24 cellular contexts compared by ENCODE assay signal in the genomic region with DNA sequence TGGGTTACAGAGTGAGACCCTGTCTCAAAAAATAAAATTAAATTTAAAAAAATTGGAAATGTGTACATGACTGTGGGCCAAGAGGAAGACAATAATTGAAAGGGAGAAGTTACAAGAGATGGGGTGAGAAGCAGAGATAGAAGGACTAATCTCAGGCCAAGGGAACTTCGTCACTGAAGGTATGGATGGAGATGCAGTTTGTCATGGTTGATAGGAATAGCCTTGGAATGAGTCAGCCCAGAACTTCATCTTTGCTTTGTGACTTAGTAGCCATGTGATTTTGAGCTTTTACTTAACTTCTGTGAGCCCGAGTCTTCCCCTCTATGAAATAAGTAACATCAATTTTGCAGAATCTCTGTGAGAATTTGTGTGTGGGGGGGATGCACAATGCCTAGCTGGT. TPM values are rescaled to one million over a fixed set of nuclear protein-coding genes. Genes with fewer than 3 reads are reported as not detected.
DNase-seq lines count a peak whose midpoint lies in the region; ATAC-seq and TF ChIP-seq lines count a peak whose summit lies in the region.
"Had no signal": no experiment of that assay in that cellular context is flagged by ENCODE, and none has a peak within 500 bp of the region (broad histone marks: within the 10 kb centered on the region; RNA-seq: fewer than 3 reads in every experiment).

No MANE protein-coding gene starts in this region.

- no CpG with 5 or more reads among the region's 2 CpGs for WGBS in IMR-90 (ENCODE audit: extremely low coverage in 2 of 2, insufficient read length in 1 of 2), 2 experiments
- 89 to 93% methylated on average over 2 of the region's 2 CpGs for WGBS in heart right ventricle, 2 donors

- H3K27me3 ChIP-seq in IMR-90 (ENCODE audit: control insufficient read depth, insufficient read depth, low read length) (peaks cover 8% of the 10 kb centered on the region; the same call in 1 of the 2 replicates), osteoblast (ENCODE audit: insufficient read depth, low read length) (peaks cover 1% of the 10 kb centered on the region), heart right ventricle (peaks cover 0 to 10% (median 0%) of the 10 kb centered on the region in 7 donors)

- no peak overlapping the region for H3K4ac ChIP-seq in IMR-90 (ENCODE audit: low read depth, low read length)

- H3K9me3 ChIP-seq in IMR-90 (ENCODE audit: control insufficient read depth, insufficient read depth, low read length) (no peaks in the 10 kb centered on the region), osteoblast (ENCODE audit: low read depth, low read length) (no peaks in the 10 kb centered on the region), heart right ventricle (no peaks in the 10 kb centered on the region)
- H3K9me3 ChIP-seq: A549, Caco-2, HAP-1 had no signal

- no peak overlapping the region for H4K8ac ChIP-seq in IMR-90 (ENCODE audit: low read depth in 2 of 2, low read length in 2 of 2)

- TF ChIP-seq CTCF in IMR-90 (conservative IDR thresholded peaks at IDR 0.05; ENCODE audit: low read depth, low read length), result no peak
- no peak for TF ChIP-seq CTCF in osteoblast (IDR thresholded peaks at IDR 0.05; ENCODE audit: extremely low read depth, low read depth, low read length)
- TF ChIP-seq CTCF in heart right ventricle (IDR thresholded peaks at IDR 0.05), result no peak

- H3K36me3 ChIP-seq in IMR-90 (ENCODE audit: control insufficient read depth, insufficient read depth, low read length), result no peaks in the 10 kb centered on the region
- no peaks in the 10 kb centered on the region for H3K36me3 ChIP-seq in osteoblast (ENCODE audit: insufficient read depth, low read length)
- H3K36me3 ChIP-seq in heart right ventricle, result no peaks in the 10 kb centered on the region
- H3K36me3 ChIP-seq: HAP-1 had no signal

- in situ Hi-C loops in IMR-90 (cut with MboI; ENCODE audit: low sequenced_read_pairs), result no loop called here

- no peak overlapping the region for H3K56ac ChIP-seq in IMR-90 (ENCODE audit: extremely low read depth, insufficient read depth, low read length)

- H2BK15ac ChIP-seq in IMR-90 (ENCODE audit: low read depth, low read length), result no peak overlapping the region

- ATAC-seq in IMR-90 (ENCODE audit: low read depth) (no peak), SK-N-SH treated with all-trans-retinoic acid at 6 μM for 48 hours (peak; percentile 53; the same call in 2 of the 3 replicates), HG02852 (IDR thresholded peaks at IDR 0.05; ENCODE audit: unreplicated experiment) (no peak), heart right ventricle (no peak)
- ATAC-seq: CD8-positive, alpha-beta T cell; PC-3 had no signal

- H3K4me3 ChIP-seq in IMR-90 (ENCODE audit: insufficient read depth, low read depth, low read length), result no peak overlapping the region
- no peak overlapping the region for H3K4me3 ChIP-seq in osteoblast (ENCODE audit: insufficient read depth, low read length)
- H3K4me3 ChIP-seq in heart right ventricle, result no peak overlapping the region
- H3K4me3 ChIP-seq: A549, HAP-1 had no signal

- no peak overlapping the region for H3K23ac ChIP-seq in IMR-90 (ENCODE audit: low read depth, low read length)

- no peak overlapping the region for H2AK9ac ChIP-seq in IMR-90 (replicated peaks; ENCODE audit: low read depth, low read length, poor library complexity)

- H3K18ac ChIP-seq in IMR-90 (ENCODE audit: low read depth, low read length), result no peak overlapping the region

- H3K4me2 ChIP-seq in IMR-90 (ENCODE audit: low read depth, low read length) (no peak overlapping the region), osteoblast (ENCODE audit: insufficient read depth, low read length) (no peak overlapping the region)
- H3K4me2 ChIP-seq: A549 had no signal

- H2BK120ac ChIP-seq in IMR-90 (ENCODE audit: low read depth, low read length), result no peak overlapping the region

- dilution Hi-C loops in IMR-90 (cut with HindIII; ENCODE audit: low sequenced_read_pairs, unreplicated experiment), result no loop called here

- no peak overlapping the region for H3K14ac ChIP-seq in IMR-90 (replicated peaks; ENCODE audit: low read depth, low read length)

- CTCF ChIA-PET in IMR-90 (lab: Yijun Ruan, JAX), result no interaction called here

- intact Hi-C loops in IMR-90 (cut with micrococcal nuclease) (no loop called here), heart right ventricle (cut with DNase I) (no loop called here)

- H3K27ac ChIP-seq in IMR-90 (ENCODE audit: insufficient read depth, low read length) (no peak overlapping the region), osteoblast (ENCODE audit: low read depth, low read length) (no peak overlapping the region), heart right ventricle (no peak overlapping the region)
- H3K27ac ChIP-seq: A549, HL-60, RWPE1 had no signal

- no peaks in the 10 kb centered on the region for H3K79me1 ChIP-seq in IMR-90 (ENCODE audit: low read depth in 1 of 2, low read length in 2 of 2)

- POLR2A ChIA-PET in IMR-90 (lab: Charles Lee; ENCODE audit: unreplicated experiment), result no interaction called here

- H3K79me2 ChIP-seq in osteoblast (ENCODE audit: insufficient read depth, low read length), result no peaks in the 10 kb centered on the region

- no peaks in the 10 kb centered on the region for H4K20me1 ChIP-seq in IMR-90 (ENCODE audit: insufficient read depth, low read length)
- no peaks in the 10 kb centered on the region for H4K20me1 ChIP-seq in osteoblast (ENCODE audit: insufficient read depth, low read length)

- H2BK20ac ChIP-seq in IMR-90 (ENCODE audit: low read depth, low read length), result no peak overlapping the region

- DNase-seq in EL (peak; percentile 61), IMR-90 (peak; percentile 64), osteoblast (ENCODE audit: insufficient read length, low spot score, missing footprints) (peak; percentile 86), heart right ventricle (no peak)
- no peak for DNase-seq in stimulated activated naive CD4-positive, alpha-beta T cell treated with Interleukin-2 at 50 U/mL for 16 hours (lab: John Stamatoyannopoulos, UW)
- DNase-seq: C1 segment of cervical spinal cord; Caco-2; CD8-positive, alpha-beta T cell; Karpas-422; NCI-H1092 treated with DMSO at 0.1 percent for 48 hours; NCI-H1436 treated with DMSO at 0.1 percent for 48 hours; NCI-H187 treated with DMSO at 0.1 percent for 48 hours; NCI-H2107; NCI-H524; NCI-H774; NK-92 treated with Interleukin-12 subunit alpha and Interleukin-12 subunit beta, amount 100 ng/mL, for 24 hours; PC-3; SHP77 had no signal

- H3K4me1 ChIP-seq in IMR-90 (ENCODE audit: control insufficient read depth, insufficient read depth, low read length) (no peaks in the 10 kb centered on the region), osteoblast (ENCODE audit: insufficient read depth, low read length) (no peaks in the 10 kb centered on the region), heart right ventricle (peaks cover 0 to 11% (median 8%) of the 10 kb centered on the region in 9 donors)
- H3K4me1 ChIP-seq: A549 had no signal

- no peak overlapping the region for H2BK5ac ChIP-seq in IMR-90 (ENCODE audit: low read depth, low read length, poor library complexity, severe bottlenecking)

- no peaks in the 10 kb centered on the region for H3K9me1 ChIP-seq in IMR-90 (ENCODE audit: insufficient read depth, low read length)

- no peak overlapping the region for H2AFZ ChIP-seq in IMR-90 (replicated peaks; ENCODE audit: low read length, poor library complexity)
- no peak overlapping the region for H2AFZ ChIP-seq in osteoblast (ENCODE audit: low read length)

- H4K5ac ChIP-seq in IMR-90 (ENCODE audit: low read depth, low read length), result no peak overlapping the region

- H3K9ac ChIP-seq in IMR-90 (ENCODE audit: low read depth, low read length), result no peak overlapping the region

- TF ChIP-seq POLR2A in IMR-90 (IDR thresholded peaks at IDR 0.05; ENCODE audit: low read depth, low read length), result no peak

- TF ChIP-seq RAD21 in IMR-90 (IDR thresholded peaks at IDR 0.05; ENCODE audit: low read length), result no peak

- no peak overlapping the region for H2AK5ac ChIP-seq in IMR-90 (ENCODE audit: low read depth, low read length)

- no TSS peak for BruUV-seq in IMR-90 (replicated peaks; lab: Mats Ljungman, UMichigan)

- H4K91ac ChIP-seq in IMR-90 (ENCODE audit: insufficient read depth, low read depth, low read length), result no peak overlapping the region

TF ChIP-seq in IMR-90, 13 proteins besides CTCF, POLR2A, EP300 and RAD21 (continues in another document):
- TF ChIP-seq CHD1 (IDR thresholded peaks at IDR 0.05; ENCODE audit: low read depth, low read length), result no peak
- TF ChIP-seq CEBPB (IDR thresholded peaks at IDR 0.05; ENCODE audit: low read depth, low read length), result no peak
- TF ChIP-seq SMC3 (IDR thresholded peaks at IDR 0.05; ENCODE audit: low read depth, low read length), result no peak
- no peak for TF ChIP-seq NFE2L2 (IDR thresholded peaks at IDR 0.05; ENCODE audit: low read depth, low read length)
- TF ChIP-seq, protein P1, sequence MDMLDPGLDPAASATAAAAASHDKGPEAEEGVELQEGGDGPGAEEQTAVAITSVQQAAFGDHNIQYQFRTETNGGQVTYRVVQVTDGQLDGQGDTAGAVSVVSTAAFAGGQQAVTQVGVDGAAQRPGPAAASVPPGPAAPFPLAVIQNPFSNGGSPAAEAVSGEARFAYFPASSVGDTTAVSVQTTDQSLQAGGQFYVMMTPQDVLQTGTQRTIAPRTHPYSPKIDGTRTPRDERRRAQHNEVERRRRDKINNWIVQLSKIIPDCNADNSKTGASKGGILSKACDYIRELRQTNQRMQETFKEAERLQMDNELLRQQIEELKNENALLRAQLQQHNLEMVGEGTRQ (IDR thresholded peaks at IDR 0.05; ENCODE audit: low read depth, low read length), result no peak
- no peak for TF ChIP-seq BHLHE40 (IDR thresholded peaks at IDR 0.05; ENCODE audit: low read depth, low read length)

RNA-seq across cellular contexts. Expression of a gene that starts 6.5 kb away (rescaled TPM):
- total RNA-seq in IMR-90 (2012; rRNA removed) (1.3 and 1.4 TPM in 2 replicates), osteoblast (0.88 and 1.4 TPM in 2 replicates), heart right ventricle (100 to 1,000 TPM in 1 of 10 donors, 10 to 100 TPM in 9; 43.7 to 162 (median 71.0) TPM)
- polyA plus RNA-seq in IMR-90 (2012; rRNA removed) (3.8 and 4.2 TPM in 2 replicates), heart right ventricle (10 to 100 TPM; 34.4 to 41.3 TPM)
- 1.9 and 2.1 TPM in 2 replicates for polyA plus RNA-seq in IMR-90 (2012; cell fraction: cytosol; rRNA removed)
- polyA plus RNA-seq in IMR-90 (2012; cell fraction: nucleus; rRNA removed; ENCODE audit: low replicate concordance), result 6.7 and 7.8 TPM in 2 replicates

Comparison
In these comparisons a context has a peak if more than half of its experiments do, and no peak if none do; other contexts are left out.
1. DNase-seq: peak in EL (single experiment), IMR-90 (single experiment) and osteoblast (single experiment); none in stimulated activated naive CD4-positive, alpha-beta T cell treated with Interleukin-2 at 50 U/mL for 16 hours (single experiment) and heart right ventricle (0 of 2).
2. RNA of a gene that starts 6.5 kb away (total RNA-seq): 43.7 to 162 TPM in heart right ventricle; 0.88 to 1.4 TPM in osteoblast and 1.3 to 1.4 TPM in IMR-90; every median in the first group is over 10 times any median in the second.